In genomic region chr10:131422731-131423130, GRCh38 we compare ENCODE assay signal across 7 cellular contexts.
"Had no signal": no experiment of that assay in that cellular context is flagged by ENCODE, and none has a peak within 500 bp of the region (broad histone marks: within the 10 kb centered on the region; RNA-seq: fewer than 3 reads in every experiment).

No MANE protein-coding gene starts in this region.

- H3K27ac ChIP-seq: HL-60 had no signal

- ATAC-seq: HepG2, K562 had no signal

- DNase-seq: IMR-90, KBM-7, KG1 had no signal

- FAIRE-seq: HepG2, HTR-8/SVneo, K562 had no signal

- H3K4me3 ChIP-seq: K562 had no signal
